9 cellular contexts compared by ENCODE assay signal in the genomic region with DNA sequence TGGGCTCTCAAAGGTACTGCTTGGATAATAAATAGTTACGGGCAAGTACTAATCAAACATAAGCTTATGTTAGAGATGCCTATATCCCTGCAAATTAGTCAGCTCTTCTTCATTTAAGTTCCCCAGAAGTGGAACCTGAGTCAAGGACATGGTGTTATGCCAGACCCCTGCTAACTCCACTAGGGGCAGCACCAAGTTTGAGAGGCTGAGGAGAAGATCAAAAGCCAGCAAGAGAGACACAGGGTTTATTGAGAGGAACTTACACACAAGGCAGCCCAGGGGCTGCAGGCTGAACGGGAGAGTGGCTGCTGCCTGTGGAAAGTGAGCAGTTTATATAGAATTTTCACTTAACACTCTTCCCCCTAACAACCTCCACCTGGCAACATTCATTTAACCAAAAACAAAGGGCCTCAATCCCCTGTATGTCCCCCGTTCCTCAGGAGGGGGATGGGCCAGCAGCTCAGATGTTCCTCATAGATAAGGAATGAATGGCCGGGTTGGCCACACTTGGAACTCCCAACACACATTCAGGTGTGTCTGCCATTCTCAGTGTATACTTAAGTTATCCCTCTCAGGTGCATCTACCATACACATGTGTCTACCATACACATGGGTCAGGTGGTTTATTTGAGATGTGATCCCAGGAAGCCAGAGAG.
DNase-seq lines count a peak whose midpoint lies in the region; ATAC-seq and TF ChIP-seq lines count a peak whose summit lies in the region.
"Had no signal": no experiment of that assay in that cellular context is flagged by ENCODE, and none has a peak within 500 bp of the region (broad histone marks: within the 10 kb centered on the region; RNA-seq: fewer than 3 reads in every experiment).

No MANE protein-coding gene starts in this region.

- H3K4me2 ChIP-seq in OCI-LY3 (ENCODE audit: low read length): no peak overlapping the region

- peak; percentile 56 for TF ChIP-seq CTCF in AG04450 (IDR thresholded peaks at IDR 0.05; ENCODE audit: low read depth, low read length)
- TF ChIP-seq CTCF in OCI-LY3 (IDR thresholded peaks at IDR 0.05; ENCODE audit: low read depth, low read length): peak; percentile 34
- TF ChIP-seq CTCF in heart right ventricle (IDR thresholded peaks at IDR 0.05): peak in 3 of 9 donors; percentile 15 to 24 (median 19)

- intact Hi-C loops in heart right ventricle (cut with DNase I): no loop called here

- H3K4me1 ChIP-seq in OCI-LY3 (ENCODE audit: low read length) (no peaks in the 10 kb centered on the region), heart right ventricle (peaks cover 0 to 10% (median 0%) of the 10 kb centered on the region in 9 donors)
- H3K4me1 ChIP-seq: parathyroid adenoma had no signal

- no peaks in the 10 kb centered on the region; the same call in 1 of the 2 replicates for H3K9me3 ChIP-seq in AG04450 (ENCODE audit: control insufficient read depth, insufficient read depth, low read length)
- H3K9me3 ChIP-seq in OCI-LY3 (ENCODE audit: insufficient read depth, low read length): no peaks in the 10 kb centered on the region
- no peaks in the 10 kb centered on the region for H3K9me3 ChIP-seq in heart right ventricle

- no peaks in the 10 kb centered on the region for H3K36me3 ChIP-seq in OCI-LY3 (replicated peaks; ENCODE audit: low read depth, low read length)
- H3K36me3 ChIP-seq in heart right ventricle: no peaks in the 10 kb centered on the region

- H3K27ac ChIP-seq in AG04450 (ENCODE audit: low read depth, low read length) (peak overlapping the region; percentile 25), OCI-LY3 (ENCODE audit: low read length) (no peak overlapping the region), heart right ventricle (peak overlapping the region in 8 of 10 donors; percentile 5 to 72 (median 40))
- H3K27ac ChIP-seq: parathyroid adenoma had no signal

- no peaks in the 10 kb centered on the region for H4K20me1 ChIP-seq in OCI-LY3 (ENCODE audit: insufficient read depth, low read length)

- H2AFZ ChIP-seq in OCI-LY3 (ENCODE audit: low read depth, low read length): no peak overlapping the region
- H2AFZ ChIP-seq: parathyroid adenoma had no signal

- H3K9ac ChIP-seq in OCI-LY3 (ENCODE audit: low read length): no peak overlapping the region
- H3K9ac ChIP-seq: parathyroid adenoma had no signal

- H3K79me2 ChIP-seq in OCI-LY3 (ENCODE audit: low read length): no peaks in the 10 kb centered on the region
- H3K79me2 ChIP-seq: parathyroid adenoma had no signal

- WGBS in heart right ventricle, 2 donors: 68 to 69% methylated on average over 4 of the region's 4 CpGs

- peak; percentile 74 for ATAC-seq in GM19372 (IDR thresholded peaks at IDR 0.05; ENCODE audit: low read depth, unreplicated experiment)
- ATAC-seq in heart right ventricle: peak in 4 of 8 donors; percentile 30 to 62 (median 38)
- no peak for ATAC-seq in GM18505 (IDR thresholded peaks at IDR 0.05; ENCODE audit: unreplicated experiment)

- DNase-seq in AG04450 (ENCODE audit: low read depth, low spot score) (peak; percentile 1), heart right ventricle (no peak), NCI-H187 (lab: John Stamatoyannopoulos, UW) (no peak), cortex of kidney (lab: John Stamatoyannopoulos, UW) (no peak)
- no peak for DNase-seq in activated CD8-positive, alpha-beta memory T cell treated with anti-CD3 and anti-CD28 coated beads, Interleukin-2, amount 50 U/mL, for 48 hours

- H3K4me3 ChIP-seq in AG04450 (ENCODE audit: low read depth, low read length) (no peak overlapping the region), OCI-LY3 (ENCODE audit: low read length) (no peak overlapping the region), heart right ventricle (no peak overlapping the region)

- CTCF ChIA-PET in AG04450 (lab: Charles Lee): interaction anchor here (0.6 to 2.5 kb wide), 6 partner anchors 15 to 63 kb away, joined by 3 to 16 read pairs (median 4); no protein-coding TSS in a partner anchor

- no peak for TF ChIP-seq POLR2A in GM18505 (IDR thresholded peaks at IDR 0.05; ENCODE audit: borderline replicate concordance, extremely low read depth, insufficient read depth, insufficient read length)

- H3K27me3 ChIP-seq in AG04450 (ENCODE audit: control insufficient read depth, insufficient read depth, low read length) (no peaks in the 10 kb centered on the region), OCI-LY3 (ENCODE audit: low read depth, low read length) (no peaks in the 10 kb centered on the region), heart right ventricle (no peaks in the 10 kb centered on the region)

- POLR2A ChIA-PET in AG04450 (lab: Yijun Ruan, JAX): no interaction called here
